Comparison of ENCODE assay signal across 23 cellular contexts in the genomic region with DNA sequence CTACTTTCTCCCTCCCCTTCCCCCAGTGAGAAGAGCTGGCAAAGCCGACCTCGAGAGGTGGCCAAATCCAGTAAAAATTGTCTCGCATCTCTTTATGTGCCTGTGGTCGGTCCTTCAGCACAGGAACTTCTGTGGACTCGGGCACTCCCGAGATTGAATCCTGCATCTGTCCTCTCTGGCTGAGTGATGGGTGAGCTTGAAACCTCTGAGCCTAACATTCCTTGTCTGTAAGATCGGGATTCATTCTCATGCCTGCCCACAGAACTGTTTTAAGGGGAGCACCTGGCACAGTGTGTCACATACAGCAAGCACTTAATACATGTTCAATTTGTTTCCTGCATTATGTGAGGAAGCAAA. TPM values are rescaled to one million over a fixed set of nuclear protein-coding genes. Genes with fewer than 3 reads are reported as not detected.
DNase-seq lines count a peak whose midpoint lies in the region; ATAC-seq and TF ChIP-seq lines count a peak whose summit lies in the region.
"Had no signal": no experiment of that assay in that cellular context is flagged by ENCODE, and none has a peak within 500 bp of the region (broad histone marks: within the 10 kb centered on the region; RNA-seq: fewer than 3 reads in every experiment).

No MANE protein-coding gene starts in this region.

- peaks cover 4% of the 10 kb centered on the region for H3K9me3 Mint-ChIP-seq in T-helper 2 cell treated with Interferon-gamma antibody and Interleukin-4, amounts not matched to agents 5 μg/mL and 100 μg/mL, for 36 hours
- peaks cover 0 to 3% (median 0%) of the 10 kb centered on the region in 8 donors for H3K9me3 Mint-ChIP-seq in CD4-positive, alpha-beta memory T cell
- H3K9me3 Mint-ChIP-seq in activated naive CD8-positive, alpha-beta T cell (ENCODE audit: low read depth) = no peaks in the 10 kb centered on the region
- peaks cover 0 to 2% of the 10 kb centered on the region in 2 donors for H3K9me3 Mint-ChIP-seq in natural killer cell
- H3K9me3 Mint-ChIP-seq: dendritic cell treated with granulocyte-macrophage colony-stimulating factor and Interleukin-4, amounts not matched to agents 40 ng/mL and 50 ng/mL, for 4 days had no signal

- no peaks in the 10 kb centered on the region for H3K36me3 ChIP-seq in CD4-positive, alpha-beta memory T cell (ENCODE audit: insufficient read depth, low read length)
- H3K36me3 ChIP-seq in BE2C = no peaks in the 10 kb centered on the region
- H3K36me3 ChIP-seq: lower lobe of right lung, prostate gland, upper lobe of left lung had no signal

- TF ChIP-seq CTCF in natural killer cell (IDR thresholded peaks at IDR 0.05) (no peak), BE2C (IDR thresholded peaks at IDR 0.05; ENCODE audit: low read depth, low read length) (no peak)

- H3K4me3 Mint-ChIP-seq in T-helper 2 cell treated with Interferon-gamma antibody and Interleukin-4, amounts not matched to agents 5 μg/mL and 100 μg/mL, for 36 hours = no peak overlapping the region
- H3K4me3 Mint-ChIP-seq in CD4-positive, alpha-beta memory T cell = peak overlapping the region in 1 of 8 donors; percentile 8
- H3K4me3 Mint-ChIP-seq in activated naive CD8-positive, alpha-beta T cell = no peak overlapping the region
- peak overlapping the region; percentile 81 for H3K4me3 Mint-ChIP-seq in natural killer cell
- H3K4me3 Mint-ChIP-seq: dendritic cell treated with granulocyte-macrophage colony-stimulating factor and Interleukin-4, amounts not matched to agents 40 ng/mL and 50 ng/mL, for 4 days had no signal

- no peaks in the 10 kb centered on the region for H3K27me3 Mint-ChIP-seq in T-helper 2 cell treated with Interferon-gamma antibody and Interleukin-4, amounts not matched to agents 5 μg/mL and 100 μg/mL, for 36 hours (ENCODE audit: low read depth)
- H3K27me3 Mint-ChIP-seq in CD4-positive, alpha-beta memory T cell = no peaks in the 10 kb centered on the region
- H3K27me3 Mint-ChIP-seq in activated naive CD8-positive, alpha-beta T cell = peaks cover 2% of the 10 kb centered on the region
- no peaks in the 10 kb centered on the region for H3K27me3 Mint-ChIP-seq in natural killer cell (ENCODE audit: low read depth in 2 of 2)
- H3K27me3 Mint-ChIP-seq: dendritic cell treated with granulocyte-macrophage colony-stimulating factor and Interleukin-4, amounts not matched to agents 40 ng/mL and 50 ng/mL, for 4 days had no signal

- H3K4me1 Mint-ChIP-seq in T-helper 2 cell treated with Interferon-gamma antibody and Interleukin-4, amounts not matched to agents 5 μg/mL and 100 μg/mL, for 36 hours (ENCODE audit: low read depth) = peaks cover 36% of the 10 kb centered on the region
- H3K4me1 Mint-ChIP-seq in CD4-positive, alpha-beta memory T cell = peaks cover 17 to 42% (median 22%) of the 10 kb centered on the region in 4 donors
- peaks cover 27% of the 10 kb centered on the region for H3K4me1 Mint-ChIP-seq in activated naive CD8-positive, alpha-beta T cell (ENCODE audit: low read depth)
- peaks cover 95 to 98% of the 10 kb centered on the region in 2 donors for H3K4me1 Mint-ChIP-seq in natural killer cell

- no peak for ATAC-seq in natural killer cell
- ATAC-seq: Panc1 had no signal

- in situ Hi-C loops in KBM-7 (cut with MboI; ENCODE audit: low pct_unique_long_range_greater_than_20kb, low sequenced_read_pairs) = no loop called here

- H3K27me3 ChIP-seq in CD4-positive, alpha-beta memory T cell (ENCODE audit: insufficient read depth, low read length) = no peaks in the 10 kb centered on the region
- no peaks in the 10 kb centered on the region for H3K27me3 ChIP-seq in BE2C
- H3K27me3 ChIP-seq: upper lobe of left lung had no signal

- H3K4me1 ChIP-seq in CD4-positive, alpha-beta memory T cell (ENCODE audit: insufficient read depth, low read length) = peaks cover 25% of the 10 kb centered on the region
- H3K4me1 ChIP-seq in BE2C = no peaks in the 10 kb centered on the region
- H3K4me1 ChIP-seq: Caco-2, lower lobe of right lung, prostate gland had no signal

- H3K4me3 ChIP-seq in CD4-positive, alpha-beta memory T cell (ENCODE audit: low read length in 2 of 2) = no peak overlapping the region
- H3K4me3 ChIP-seq in BE2C (ENCODE audit: low read depth, low read length) = no peak overlapping the region
- H3K4me3 ChIP-seq: lower lobe of right lung, prostate gland, upper lobe of left lung had no signal

- DNase-seq in T-helper 2 cell treated with Interferon-gamma antibody and Interleukin-4, amounts not matched to agents 5 μg/mL and 100 μg/mL, for 36 hours (ENCODE audit: low spot score) = no peak
- DNase-seq in T-helper 2 cell (no peak), natural killer cell (no peak), UCSD-AML1 (lab: John Stamatoyannopoulos, UW; ENCODE audit: unreplicated experiment) (no peak), BE2C (no peak), KBM-7 (no peak)
- no peak for DNase-seq in CD4-positive, alpha-beta memory T cell
- DNase-seq: 8988T, Caco-2, GOT3, lower lobe of right lung, NCI-H1694, NCI-H2171, NCI-H524 treated with DMSO at 0.1 percent for 48 hours, SIG-M5, upper lobe of left lung had no signal

- POLR2A ChIA-PET in CD4-positive, alpha-beta memory T cell (lab: Charles Lee; ENCODE audit: partially characterized antibody) = no interaction called here

- peak overlapping the region; percentile 61 for H3K27ac ChIP-seq in CD4-positive, alpha-beta memory T cell (ENCODE audit: low read depth, low read length)
- H3K27ac ChIP-seq: lower lobe of right lung, prostate gland, upper lobe of left lung had no signal

- peaks cover 4% of the 10 kb centered on the region for H3K36me3 Mint-ChIP-seq in T-helper 2 cell treated with Interferon-gamma antibody and Interleukin-4, amounts not matched to agents 5 μg/mL and 100 μg/mL, for 36 hours (ENCODE audit: low read depth)
- H3K36me3 Mint-ChIP-seq in CD4-positive, alpha-beta memory T cell = no peaks in the 10 kb centered on the region
- H3K36me3 Mint-ChIP-seq in activated naive CD8-positive, alpha-beta T cell = peaks cover 2% of the 10 kb centered on the region
- H3K36me3 Mint-ChIP-seq in natural killer cell = peaks cover 35% of the 10 kb centered on the region

- H3K27ac Mint-ChIP-seq in T-helper 2 cell treated with Interferon-gamma antibody and Interleukin-4, amounts not matched to agents 5 μg/mL and 100 μg/mL, for 36 hours = peak overlapping the region; percentile 97
- peak overlapping the region; percentile 86 to 98 (median 96) for H3K27ac Mint-ChIP-seq in CD4-positive, alpha-beta memory T cell
- peak overlapping the region; percentile 98 for H3K27ac Mint-ChIP-seq in activated naive CD8-positive, alpha-beta T cell
- peak overlapping the region; percentile 91 to 92 for H3K27ac Mint-ChIP-seq in natural killer cell
- H3K27ac Mint-ChIP-seq: dendritic cell treated with granulocyte-macrophage colony-stimulating factor and Interleukin-4, amounts not matched to agents 40 ng/mL and 50 ng/mL, for 4 days had no signal

- intact Hi-C loops in CD4-positive, alpha-beta memory T cell (cut with micrococcal nuclease) = no loop called here
- intact Hi-C loops in natural killer cell (cut with micrococcal nuclease) = no loop called here

- no peaks in the 10 kb centered on the region for H3K9me3 ChIP-seq in CD4-positive, alpha-beta memory T cell (ENCODE audit: control insufficient read depth in 1 of 2, low read length in 2 of 2)
- H3K9me3 ChIP-seq in BE2C = no peaks in the 10 kb centered on the region
- H3K9me3 ChIP-seq: Caco-2, lower lobe of right lung, prostate gland, upper lobe of left lung had no signal

- CTCF ChIA-PET in CD4-positive, alpha-beta memory T cell (lab: Charles Lee; ENCODE audit: partially characterized antibody) = interaction anchor here (0.9 to 6.6 kb wide), 5 partner anchors 10 to 24 kb away, joined by 3 to 43 read pairs (median 6); a partner anchor contains a TSS

RNA-seq across cellular contexts. Expression of a gene that starts 11.3 kb away (rescaled TPM):
- under 1 TPM; 0.29 to 0.33 TPM for total RNA-seq in CD4-positive, alpha-beta memory T cell
- 1 to 10 TPM; 1.6 to 3.7 TPM for polyA plus RNA-seq in CD4-positive, alpha-beta memory T cell
- total RNA-seq in natural killer cell = 100 to 1,000 TPM; 203 to 459 (median 405) TPM
- not detected for polyA plus RNA-seq in BE2C (2012; ENCODE audit: insufficient read depth, insufficient read length, low read depth)
- total RNA-seq: endothelial cell of umbilical vein, HT1080, kidney epithelial cell had no signal
- polyA plus RNA-seq: endothelial cell of umbilical vein had no signal

Comparison
In these comparisons a context has a peak if more than half of its experiments do, and no peak if none do; other contexts are left out.
1. RNA of a gene that starts 11.3 kb away (total RNA-seq): 203 to 459 TPM in natural killer cell; 0.29 to 0.33 TPM in CD4-positive, alpha-beta memory T cell; every median in the first group is over 100 times any median in the second.
2. Peak in every context shown above with its lines, with median percentiles within 50 percentile points of each other: H3K27ac Mint-ChIP-seq.